In the genomic region with DNA sequence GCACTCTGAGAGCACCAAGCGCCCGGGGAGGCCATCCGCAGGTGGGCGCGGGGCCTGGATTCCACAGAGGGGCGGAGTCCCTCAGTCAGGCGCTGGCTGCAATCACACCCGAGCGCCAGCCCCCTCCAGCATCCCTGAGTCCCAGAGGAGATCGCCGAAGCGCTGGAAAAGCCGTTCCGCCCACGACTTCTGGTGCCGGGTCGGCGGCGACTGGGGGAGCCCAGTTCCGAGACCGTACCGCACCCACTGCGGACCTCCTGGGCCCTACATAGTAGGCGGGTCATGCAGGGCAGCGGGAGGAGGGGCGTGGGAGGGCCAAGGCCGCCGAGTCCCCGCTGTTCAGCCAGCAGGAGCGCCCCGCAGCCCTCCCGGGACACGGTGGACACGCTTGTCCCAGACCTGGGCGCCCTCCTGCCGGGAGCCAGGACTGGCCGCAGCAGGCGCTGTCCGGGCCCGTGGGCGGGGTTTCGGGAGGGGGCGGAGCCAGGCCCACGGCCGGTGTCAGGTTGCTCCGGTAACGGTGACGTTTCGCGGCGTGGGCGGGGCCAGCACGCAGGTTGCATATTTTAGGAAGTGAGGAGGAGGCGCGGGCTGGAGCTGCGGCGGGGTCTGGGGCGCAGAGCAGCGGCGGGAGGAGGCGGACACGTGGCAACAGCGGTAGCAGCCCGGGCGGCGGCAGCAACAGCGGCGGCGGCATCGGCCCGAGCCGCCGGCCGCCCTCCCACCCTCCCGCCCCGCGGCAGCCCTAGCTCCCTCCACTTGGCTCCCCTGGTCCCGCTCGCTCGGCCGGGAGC, we compare ENCODE assay signal across 8 cellular contexts. TPM values are rescaled to one million over a fixed set of nuclear protein-coding genes. Genes with fewer than 3 reads are reported as not detected.
DNase-seq lines count a peak whose midpoint lies in the region; ATAC-seq and FAIRE-seq lines count a peak whose summit lies in the region.

A gene (plus strand): TSS at position 594 of the 794 bp plus-strand sequence. CDS start 268 bp downstream, outside the sequence.

- peak; percentile 65 for ATAC-seq in GM21381 (IDR thresholded peaks at IDR 0.05; ENCODE audit: unreplicated experiment)

- peak; percentile 55 for FAIRE-seq in HTR-8/SVneo (lab: Jason Lieb, UNC)

- DNase-seq in COR-L47 (lab: John Stamatoyannopoulos, UW) = peak; percentile 85
- peak; percentile 70 for DNase-seq in HTR-8/SVneo (ENCODE audit: insufficient read length, low spot score)
- peak; percentile 86 to 93 for DNase-seq in NOMO-1 (lab: John Stamatoyannopoulos, UW; ENCODE audit: unreplicated experiment in 2 of 2)
- peak; percentile 95 for DNase-seq in effector CD8-positive, alpha-beta T cell (lab: John Stamatoyannopoulos, UW)
- DNase-seq in medulla oblongata (ENCODE audit: extremely low spot score) = peak; percentile 95
- peak; percentile 93 to 99 (median 98) for DNase-seq in stimulated activated CD4-positive, alpha-beta T cell treated with anti-CD3 and anti-CD28 coated beads, TNF-alpha, amount 100 ng/mL, for 48 hours (ENCODE audit: low read depth in 3 of 3)

- CTCF ChIA-PET in activated CD8-positive, alpha-beta memory T cell treated with anti-CD3 and anti-CD28 coated beads for 36 hours (lab: Charles Lee) = no interaction called here

- POLR2A ChIA-PET in activated CD8-positive, alpha-beta memory T cell treated with anti-CD3 and anti-CD28 coated beads for 36 hours (lab: Charles Lee) = interaction anchor here (0.7 to 1.5 kb wide), 3 partner anchors 14 to 142 kb away, joined by 3 to 4 read pairs (median 3); no protein-coding TSS in a partner anchor

RNA-seq across cellular contexts. Expression of the gene that starts here (rescaled TPM):
- total RNA-seq in activated CD8-positive, alpha-beta memory T cell treated with anti-CD3 and anti-CD28 coated beads for 36 hours = 100 to 1,000 TPM; 289 to 295 TPM

Comparison
In these comparisons a context has a peak if more than half of its experiments do, and no peak if none do; other contexts are left out.
1. Peak in every context shown above with its lines: DNase-seq and ATAC-seq.